ENCODE assay signal across 8 cellular contexts in genomic region chrX:130120746-130121504, GRCh38. TPM values are rescaled to one million over a fixed set of nuclear protein-coding genes. Genes with fewer than 3 reads are reported as not detected.
DNase-seq lines count a peak whose midpoint lies in the region; ATAC-seq and TF ChIP-seq lines count a peak whose summit lies in the region.

No MANE protein-coding gene starts in this region.

- no peak overlapping the region for H2AK5ac ChIP-seq in mesendoderm (ENCODE audit: low read length)

- no peak overlapping the region for H3K23ac ChIP-seq in mesendoderm (ENCODE audit: low read length)

- H3K27ac ChIP-seq in endodermal cell (ENCODE audit: low read depth, low read length) (no peak overlapping the region), mesendoderm (ENCODE audit: low read depth, low read length) (no peak overlapping the region)

- H3K18ac ChIP-seq in mesendoderm (ENCODE audit: low read length) = peak overlapping the region; percentile 56

- ATAC-seq in HG02610 (IDR thresholded peaks at IDR 0.05; ENCODE audit: unreplicated experiment) = peak; percentile 76

- H3K36me3 ChIP-seq in endodermal cell (ENCODE audit: control insufficient read depth, insufficient read depth, low read length) (no peaks in the 10 kb centered on the region), mesendoderm (ENCODE audit: control insufficient read depth, insufficient read depth, low read length) (no peaks in the 10 kb centered on the region)

- no peak overlapping the region for H2BK5ac ChIP-seq in mesendoderm (ENCODE audit: low read length)

- H3K4me3 Mint-ChIP-seq in endodermal cell = peak overlapping the region; percentile 45

- H3K79me2 ChIP-seq in mesendoderm (ENCODE audit: control insufficient read depth, insufficient read depth, low read length) = no peaks in the 10 kb centered on the region

- H3K27me3 Mint-ChIP-seq in endodermal cell (ENCODE audit: insufficient read depth) = peaks cover 31% of the 10 kb centered on the region

- peaks cover 14% of the 10 kb centered on the region for H3K36me3 Mint-ChIP-seq in endodermal cell (ENCODE audit: low read depth)

- H3K9me3 ChIP-seq in endodermal cell (ENCODE audit: control insufficient read depth, low read length) = no peaks in the 10 kb centered on the region

- no peak overlapping the region for H2BK120ac ChIP-seq in mesendoderm (ENCODE audit: low read depth, low read length)

- H3K4me1 ChIP-seq in endodermal cell (ENCODE audit: control insufficient read depth, insufficient read depth, low read length) (no peaks in the 10 kb centered on the region), mesendoderm (ENCODE audit: control insufficient read depth, low read depth, low read length) (no peaks in the 10 kb centered on the region)

- no peak overlapping the region for H2BK15ac ChIP-seq in mesendoderm (replicated peaks; ENCODE audit: low read depth)

- H3K79me1 ChIP-seq in mesendoderm (ENCODE audit: low read length) = no peaks in the 10 kb centered on the region

- H3K9ac ChIP-seq in endodermal cell (ENCODE audit: extremely low read depth, low read length, poor library complexity, severe bottlenecking) (no peak overlapping the region), mesendoderm (ENCODE audit: low read length) (peak overlapping the region; percentile 68)

- H3K27ac Mint-ChIP-seq in endodermal cell = no peak overlapping the region

- H3K27me3 ChIP-seq in endodermal cell (ENCODE audit: control insufficient read depth, insufficient read depth, low read length, poor library complexity, severe bottlenecking) (no peaks in the 10 kb centered on the region), mesendoderm (ENCODE audit: insufficient read depth, low read length, poor library complexity) (no peaks in the 10 kb centered on the region)

- TF ChIP-seq CTCF in GM12873 (IDR thresholded peaks at IDR 0.05; ENCODE audit: insufficient read depth, low read depth, low read length, missing control alignments) (peak; percentile 58), endodermal cell (conservative IDR thresholded peaks at IDR 0.05) (peak; percentile 84)

- peaks cover 22% of the 10 kb centered on the region for H3K4me1 Mint-ChIP-seq in endodermal cell

- peak overlapping the region; percentile 80 for H3K56ac ChIP-seq in mesendoderm (ENCODE audit: low read length)

- no peak overlapping the region for H4K5ac ChIP-seq in mesendoderm (ENCODE audit: low read length)

- peak overlapping the region; percentile 50 for H3K4me2 ChIP-seq in mesendoderm (ENCODE audit: low read length)

- 9 to 16% methylated on average over 8 to 58 of the region's 58 CpGs for WGBS in endodermal cell (ENCODE audit: insufficient coverage in 1 of 2, insufficient read length in 1 of 2), 2 experiments
- no CpG with 5 or more reads among the region's 58 CpGs for WGBS in mesendoderm (ENCODE audit: extremely low coverage, insufficient coverage, low lambda C conversion rate)

- peak overlapping the region; percentile 95 for H4K8ac ChIP-seq in mesendoderm (ENCODE audit: low read depth, low read length)

- H3K4me3 ChIP-seq in endodermal cell (ENCODE audit: low read length) = no peak overlapping the region
- no peak overlapping the region for H3K4me3 ChIP-seq in mesendoderm (ENCODE audit: low read length)

- peaks cover 53% of the 10 kb centered on the region for H3K9me3 Mint-ChIP-seq in endodermal cell

- peak; percentile 78 for DNase-seq in NCI-H226
- DNase-seq in activated CD8-positive, alpha-beta memory T cell treated with anti-CD3 and anti-CD28 coated beads for 1 hour (ENCODE audit: extremely low read depth in 1 of 2, low read depth in 1 of 2) = peak; percentile 36 to 39
- DNase-seq in endodermal cell = peak; percentile 90
- DNase-seq in mesendoderm = peak; percentile 80
- DNase-seq in stimulated activated CD8-positive, alpha-beta memory T cell treated with anti-CD3 and anti-CD28 coated beads, Interleukin-15, amount 100 ng/mL, for 48 hours (ENCODE audit: low read depth in 2 of 2) = peak; percentile 36 to 50
- no peak for DNase-seq in NK-92 (lab: John Stamatoyannopoulos, UW; ENCODE audit: unreplicated experiment)

- H3K4ac ChIP-seq in mesendoderm (ENCODE audit: low read depth, low read length) = no peak overlapping the region

RNA-seq across cellular contexts. Expression of gene ELF4, which starts 10.6 kb away (rescaled TPM):
- 1 to 10 TPM; 2.8 to 3.8 TPM for total RNA-seq in endodermal cell
- 1.9 TPM for polyA plus RNA-seq in endodermal cell (2013, experiment 1 of 2)
- 1.9 TPM for polyA plus RNA-seq in endodermal cell (2013, experiment 2 of 2)
- polyA plus RNA-seq in mesendoderm (2013, experiment 1 of 2) = 1.9 TPM
- polyA plus RNA-seq in mesendoderm (2013, experiment 2 of 2) = 1.8 TPM

RNA-seq across cellular contexts. Expression of gene AIFM1, which starts 44.7 kb away (rescaled TPM):
- 10 to 100 TPM; 53.7 to 58.7 TPM for total RNA-seq in endodermal cell
- 27.9 TPM for polyA plus RNA-seq in endodermal cell (2013, experiment 1 of 2)
- 30.2 TPM for polyA plus RNA-seq in endodermal cell (2013, experiment 2 of 2)
- polyA plus RNA-seq in mesendoderm (2013, experiment 1 of 2) = 28.8 TPM
- polyA plus RNA-seq in mesendoderm (2013, experiment 2 of 2) = 29.6 TPM

RNA-seq across cellular contexts. Expression of gene RAB33A, which starts 50.8 kb away (rescaled TPM):
- not detected for total RNA-seq in endodermal cell
- 10.5 TPM for polyA plus RNA-seq in endodermal cell (2013, experiment 1 of 2)
- 11.6 TPM for polyA plus RNA-seq in endodermal cell (2013, experiment 2 of 2)
- 0.63 TPM for polyA plus RNA-seq in mesendoderm (2013, experiment 1 of 2)
- polyA plus RNA-seq in mesendoderm (2013, experiment 2 of 2) = 0.57 TPM
